In genomic region chr2:191247381-191248057, GRCh38 we compare ENCODE assay signal across 1 cellular context.
TF ChIP-seq lines count a peak whose summit lies in the region.

No MANE protein-coding gene starts in this region.

TF ChIP-seq in HEK293, 187 proteins besides CTCF, POLR2A, EP300 and RAD21 (continued from another document):
- peak; percentile 79 for TF ChIP-seq ZBTB21 (tag by site-specific recombination; IDR thresholded peaks at IDR 0.05)
- no peak for TF ChIP-seq ZNF423 (tag by site-specific recombination; IDR thresholded peaks at IDR 0.05)
- TF ChIP-seq ZNF391 (tag by site-specific recombination; IDR thresholded peaks at IDR 0.05; ENCODE audit: borderline replicate concordance, low read depth), result 0 out of 2 replicates have a peak, but pooled peaks have one; percentile 37
- no peak for TF ChIP-seq IKZF3 (tag by site-specific recombination; IDR thresholded peaks at IDR 0.05)
- peak; percentile 87 for TF ChIP-seq ZNF600 (tag by site-specific recombination; IDR thresholded peaks at IDR 0.05)
- TF ChIP-seq OSR2 (tag by site-specific recombination; IDR thresholded peaks at IDR 0.05), result peak; percentile 67; the same call in 1 of the 2 replicates
- peak; percentile 80 for TF ChIP-seq ZFHX2 (tag by site-specific recombination; conservative IDR thresholded peaks at IDR 0.05)
- no peak for TF ChIP-seq ZNF2 (tag by site-specific recombination; IDR thresholded peaks at IDR 0.05)
- peak; percentile 66; the same call in 1 of the 2 replicates for TF ChIP-seq ZBTB48 (tag by site-specific recombination; IDR thresholded peaks at IDR 0.05)
- TF ChIP-seq PRDM4 (tag by site-specific recombination; IDR thresholded peaks at IDR 0.05), result no peak
- TF ChIP-seq ZNF132 (tag by site-specific recombination; IDR thresholded peaks at IDR 0.05; ENCODE audit: borderline replicate concordance), result no peak
- peak; percentile 97 for TF ChIP-seq ZBTB17 (tag by site-specific recombination; IDR thresholded peaks at IDR 0.05)
- peak; percentile 78 for TF ChIP-seq GFI1B (tag by site-specific recombination; IDR thresholded peaks at IDR 0.05)
- TF ChIP-seq ZNF660 (tag by site-specific recombination; IDR thresholded peaks at IDR 0.05), result peak; percentile 77
- TF ChIP-seq EGR2 (tag by site-specific recombination; IDR thresholded peaks at IDR 0.05; ENCODE audit: low read depth), result peak; percentile 57; the same call in 1 of the 2 replicates
- TF ChIP-seq ZNF366 (tag by site-specific recombination; conservative IDR thresholded peaks at IDR 0.05), result 0 out of 2 replicates have a peak, but pooled peaks have one; percentile 55
- TF ChIP-seq ZNF292 (tag by site-specific recombination; IDR thresholded peaks at IDR 0.05; ENCODE audit: borderline replicate concordance, low read depth), result no peak
- TF ChIP-seq ZNF335 (tag by site-specific recombination; conservative IDR thresholded peaks at IDR 0.05), result peak; percentile 65
- TF ChIP-seq KLF1 (tag by site-specific recombination; IDR thresholded peaks at IDR 0.05), result no peak
- peak; percentile 31; the same call in 1 of the 2 replicates for TF ChIP-seq PATZ1 (tag by site-specific recombination; IDR thresholded peaks at IDR 0.05)
